12 cellular contexts compared by ENCODE assay signal in genomic region chr4:2256781-2257191, GRCh38. TPM values are rescaled to one million over a fixed set of nuclear protein-coding genes. Genes with fewer than 3 reads are reported as not detected.
DNase-seq lines count a peak whose midpoint lies in the region; ATAC-seq and TF ChIP-seq lines count a peak whose summit lies in the region.
"Had no signal": no experiment of that assay in that cellular context is flagged by ENCODE, and none has a peak within 500 bp of the region (broad histone marks: within the 10 kb centered on the region; RNA-seq: fewer than 3 reads in every experiment).

No MANE protein-coding gene starts in this region.

- ATAC-seq in right cardiac atrium (peak; percentile 49 to 75), GM21390 (IDR thresholded peaks at IDR 0.05; ENCODE audit: unreplicated experiment) (no peak)

- H3K27me3 ChIP-seq in right cardiac atrium (ENCODE audit: control insufficient read depth, insufficient read depth) (no peaks in the 10 kb centered on the region), sigmoid colon (no peaks in the 10 kb centered on the region), A673 (replicated peaks; ENCODE audit: insufficient read depth, low read depth, low read length, poor library complexity) (no peaks in the 10 kb centered on the region)

- peaks cover 28% of the 10 kb centered on the region for H3K4me1 ChIP-seq in right cardiac atrium (ENCODE audit: control insufficient read depth, insufficient read depth, low read length)
- H3K4me1 ChIP-seq in sigmoid colon, result peaks cover 0 to 73% (median 63%) of the 10 kb centered on the region in 4 donors
- H3K4me1 ChIP-seq in A673 (ENCODE audit: insufficient read depth, low read length, poor library complexity, severe bottlenecking), result peaks cover 20% of the 10 kb centered on the region

- BruUV-seq in A673 (replicated peaks; lab: Mats Ljungman, UMichigan), result no TSS peak

- intact Hi-C loops in right cardiac atrium (cut with DNase I) (loop anchor here in 2 of 4 donors (10.0 kb wide), 1 partner anchor 158 kb away; the partner anchor contains the start of genes CFAP99 (in 2 of the 2) and ZFYVE28 (in 2 of the 2)), sigmoid colon (cut with DNase I) (no loop called here), A673 (cut with micrococcal nuclease; ENCODE audit: unreplicated experiment) (no loop called here)

- H3K4me3 ChIP-seq in right cardiac atrium (ENCODE audit: low read length) (no peak overlapping the region), sigmoid colon (peak overlapping the region in 1 of 4 donors; percentile 27), A673 (ENCODE audit: low read depth, low read length, poor library complexity, severe bottlenecking) (no peak overlapping the region)

- POLR2A ChIA-PET in A673 (lab: Charles Lee; ENCODE audit: low non-redundant PET), result no interaction called here

- TF ChIP-seq POLR2A in sigmoid colon (IDR thresholded peaks at IDR 0.05), result no peak

- H3K27ac ChIP-seq in right cardiac atrium (ENCODE audit: low read length) (peak overlapping the region; percentile 66), sigmoid colon (peak overlapping the region; percentile 87 to 96 (median 94)), A673 (ENCODE audit: low read depth, low read length, poor library complexity, severe bottlenecking) (no peak overlapping the region)

- TF ChIP-seq EP300 in sigmoid colon (IDR thresholded peaks at IDR 0.05), result peak in 2 of 4 donors; percentile 40 to 61

- H3K9me3 ChIP-seq in right cardiac atrium (ENCODE audit: control insufficient read depth, low read length) (no peaks in the 10 kb centered on the region), sigmoid colon (no peaks in the 10 kb centered on the region), A673 (ENCODE audit: low read depth, low read length, poor library complexity, severe bottlenecking) (no peaks in the 10 kb centered on the region)
- H3K9me3 ChIP-seq: Caco-2 had no signal

- no peak for TF ChIP-seq CTCF in sigmoid colon (IDR thresholded peaks at IDR 0.05)
- TF ChIP-seq CTCF in A673 (conservative IDR thresholded peaks at IDR 0.05; ENCODE audit: low read depth, low read length), result no peak

- CTCF ChIA-PET in A673 (lab: Charles Lee), result no interaction called here

- peak; percentile 16 for DNase-seq in D341Med (ENCODE audit: low spot score)
- DNase-seq in amniotic epithelial cell (ENCODE audit: low read depth), result peak; percentile 34
- peak; percentile 72 to 86 (median 82) for DNase-seq in right cardiac atrium
- peak; percentile 81 for DNase-seq in sigmoid colon
- DNase-seq in RKO (ENCODE audit: low spot score), result no peak
- DNase-seq in A673 (ENCODE audit: low spot score), result no peak
- no peak for DNase-seq in stimulated activated naive CD4-positive, alpha-beta T cell (lab: John Stamatoyannopoulos, UW)
- DNase-seq: activated naive CD4-positive, alpha-beta T cell; HFFc6; NCI-H510A had no signal

- WGBS in right cardiac atrium, result 51% methylated on average over 12 of the region's 12 CpGs
- 78 to 82% methylated on average over 12 of the region's 12 CpGs for WGBS in sigmoid colon, 2 donors

- peaks cover 0 to 41% (median 21%) of the 10 kb centered on the region in 4 donors for H3K36me3 ChIP-seq in sigmoid colon
- no peaks in the 10 kb centered on the region for H3K36me3 ChIP-seq in A673 (ENCODE audit: insufficient read depth, low read length, poor library complexity, severe bottlenecking)

RNA-seq across cellular contexts. Expression of gene MXD4, which starts 5.1 kb away (rescaled TPM):
- total RNA-seq in right cardiac atrium, result 10 to 100 TPM; 27.2 to 35.8 (median 31.6) TPM
- polyA plus RNA-seq in right cardiac atrium, result 43.1 TPM
- total RNA-seq in sigmoid colon, result 10 to 100 TPM; 36.4 to 62.0 (median 38.7) TPM
- polyA plus RNA-seq in sigmoid colon, result 10 to 100 TPM; 25.0 to 32.8 (median 27.6) TPM
- 9.1 and 12.7 TPM in 2 replicates for total RNA-seq in A673 (2021)

RNA-seq across cellular contexts. Expression of gene HAUS3, which starts 14.9 kb away (rescaled TPM):
- total RNA-seq in right cardiac atrium (1 to 10 TPM; 6.1 to 8.9 (median 7.4) TPM), sigmoid colon (10 to 100 TPM; 12.1 to 18.5 (median 16.4) TPM), A673 (2021) (25.6 and 27.7 TPM in 2 replicates)
- polyA plus RNA-seq in right cardiac atrium (4.3 TPM), sigmoid colon (1 to 10 TPM; 3.2 to 7.7 (median 6.0) TPM)

RNA-seq across cellular contexts. Expression of gene POLN, which starts 14.9 kb away (rescaled TPM):
- total RNA-seq in right cardiac atrium (1 to 10 TPM; 3.5 to 5.9 (median 4.6) TPM), sigmoid colon (1 to 10 TPM; 1.8 to 9.4 (median 2.6) TPM), A673 (2021) (2.5 and 4.0 TPM in 2 replicates)
- polyA plus RNA-seq in right cardiac atrium (1.5 TPM), sigmoid colon (1 to 10 TPM in 1 of 3 donors, under 1 TPM in 1, not detected in 1; 0.60 to 1.1 TPM)

Comparison
In these comparisons a context has a peak if more than half of its experiments do, and no peak if none do; other contexts are left out.
1. DNase-seq: peak in D341Med (single experiment), amniotic epithelial cell (single experiment), right cardiac atrium (3 of 3) and sigmoid colon (single experiment); none in RKO (single experiment), A673 (single experiment) and stimulated activated naive CD4-positive, alpha-beta T cell (0 of 6).